8 cellular contexts compared by ENCODE assay signal in the genomic region with DNA sequence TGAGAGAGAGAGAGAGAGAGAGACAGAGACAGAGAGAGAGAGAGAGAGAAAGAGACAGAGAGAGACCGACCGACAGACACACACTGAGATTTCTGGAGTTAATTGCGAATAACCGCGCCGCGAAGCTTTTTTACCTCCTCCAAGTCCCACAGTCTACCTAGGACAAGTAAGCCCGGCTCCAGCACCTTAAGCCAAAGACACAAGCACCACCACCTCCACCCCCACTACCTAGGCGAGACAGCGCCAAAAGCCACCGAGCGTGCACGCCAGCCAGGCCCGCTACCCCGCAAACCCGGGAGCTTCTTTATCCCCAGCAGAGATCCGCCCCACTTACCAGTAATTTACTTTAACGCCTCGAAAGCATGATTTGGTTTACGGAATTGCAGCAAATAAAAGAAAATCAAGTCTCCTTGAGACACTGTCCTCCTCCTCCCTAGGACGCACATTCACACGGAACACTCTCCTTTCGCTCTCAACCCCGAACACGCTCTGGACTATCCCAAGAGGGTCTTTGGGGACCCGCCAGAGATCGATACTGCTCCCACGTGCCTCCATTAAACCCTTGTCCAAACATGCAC.
DNase-seq lines count a peak whose midpoint lies in the region; ATAC-seq, FAIRE-seq and TF ChIP-seq lines count a peak whose summit lies in the region.

No MANE protein-coding gene starts in this region.

- peaks cover 21% of the 10 kb centered on the region for H3K27me3 Mint-ChIP-seq in brain

- 3% methylated on average over 28 of the region's 28 CpGs for whole genome bisulfite sequencing in liver

- H3K27ac ChIP-seq in liver (ENCODE audit: low read depth in 1 of 2, low read length in 2 of 2): no peak overlapping the region

- peaks cover 0 to 1% (median 0%) of the 10 kb centered on the region in 5 experiments for H3K9me3 Mint-ChIP-seq in brain

- peaks cover 6 to 19% (median 12%) of the 10 kb centered on the region in 4 donors for H3K4me1 ChIP-seq in liver (ENCODE audit: control insufficient read depth in 4 of 4, insufficient read depth in 4 of 4, low read length in 3 of 4)

- no peaks in the 10 kb centered on the region for H3K36me3 ChIP-seq in liver (ENCODE audit: control insufficient read depth in 4 of 4, insufficient read depth in 3 of 4, low read depth in 1 of 4, low read length in 3 of 4)

- peak overlapping the region; percentile 13 to 56 (median 49) for H3K4me3 ChIP-seq in liver (ENCODE audit: low read depth in 1 of 3, low read length in 3 of 3)

- no peak for ATAC-seq in HG03457 (IDR thresholded peaks at IDR 0.05; ENCODE audit: unreplicated experiment)
- no peak for ATAC-seq in HG03175 (IDR thresholded peaks at IDR 0.05; ENCODE audit: unreplicated experiment)

- TF ChIP-seq RAD21 in liver (IDR thresholded peaks at IDR 0.05): no peak

- peaks cover 18% of the 10 kb centered on the region for H3K4me1 Mint-ChIP-seq in brain

- no peak overlapping the region for H3K9ac ChIP-seq in liver (ENCODE audit: low read depth in 1 of 2, low read length in 2 of 2)

- H3K4me3 Mint-ChIP-seq in brain: peak overlapping the region; percentile 89 to 99 (median 96)

- no peaks in the 10 kb centered on the region for H3K9me3 ChIP-seq in liver (ENCODE audit: control insufficient read depth in 4 of 4, low read length in 3 of 4)

- peaks cover 0 to 2% (median 0%) of the 10 kb centered on the region in 4 donors for H3K27me3 ChIP-seq in liver (ENCODE audit: control insufficient read depth in 4 of 4, insufficient read depth in 4 of 4, low read length in 3 of 4)

- FAIRE-seq in RCC 7860 (lab: Jason Lieb, UNC): no peak

- peaks cover 11% of the 10 kb centered on the region for H3K36me3 Mint-ChIP-seq in brain

- H3K27ac Mint-ChIP-seq in brain: peak overlapping the region; percentile 20 to 98 (median 92)

- DNase-seq in ELF-1 (ENCODE audit: low read depth, low spot score): peak; percentile 69
- peak; percentile 12 for DNase-seq in RCC 7860 (ENCODE audit: low spot score)
- DNase-seq in stimulated activated naive CD4-positive, alpha-beta T cell treated with Interleukin-2 at 50 U/mL for 16 hours (lab: John Stamatoyannopoulos, UW): peak; percentile 20
- no peak for DNase-seq in SHP77 (lab: John Stamatoyannopoulos, UW)

- TF ChIP-seq CTCF in brain (conservative IDR thresholded peaks at IDR 0.05): no peak
- no peak for TF ChIP-seq CTCF in liver (IDR thresholded peaks at IDR 0.05; ENCODE audit: low read depth, low read length, missing input control)

TF ChIP-seq in liver, 16 proteins besides CTCF, POLR2A, EP300 and RAD21:
- TF ChIP-seq TAF1 (conservative IDR thresholded peaks at IDR 0.05) (no peak), YY1 (IDR thresholded peaks at IDR 0.05) (no peak), EGR1 (IDR thresholded peaks at IDR 0.05; ENCODE audit: low read depth in 2 of 2) (no peak), FOXA2 (IDR thresholded peaks at IDR 0.05) (no peak), FOXA1 (IDR thresholded peaks at IDR 0.05) (no peak), GABPA (IDR thresholded peaks at IDR 0.05 in 1 of 2, conservative IDR thresholded peaks at IDR 0.05 in 1 of 2) (no peak), RXRA (IDR thresholded peaks at IDR 0.05) (no peak), SP1 (IDR thresholded peaks at IDR 0.05) (no peak), JUND (IDR thresholded peaks at IDR 0.05) (no peak), NR2F2 (IDR thresholded peaks at IDR 0.05) (no peak), HNF4A (conservative IDR thresholded peaks at IDR 0.05) (no peak), HNF4G (IDR thresholded peaks at IDR 0.05) (no peak)
- TF ChIP-seq, protein P1, sequence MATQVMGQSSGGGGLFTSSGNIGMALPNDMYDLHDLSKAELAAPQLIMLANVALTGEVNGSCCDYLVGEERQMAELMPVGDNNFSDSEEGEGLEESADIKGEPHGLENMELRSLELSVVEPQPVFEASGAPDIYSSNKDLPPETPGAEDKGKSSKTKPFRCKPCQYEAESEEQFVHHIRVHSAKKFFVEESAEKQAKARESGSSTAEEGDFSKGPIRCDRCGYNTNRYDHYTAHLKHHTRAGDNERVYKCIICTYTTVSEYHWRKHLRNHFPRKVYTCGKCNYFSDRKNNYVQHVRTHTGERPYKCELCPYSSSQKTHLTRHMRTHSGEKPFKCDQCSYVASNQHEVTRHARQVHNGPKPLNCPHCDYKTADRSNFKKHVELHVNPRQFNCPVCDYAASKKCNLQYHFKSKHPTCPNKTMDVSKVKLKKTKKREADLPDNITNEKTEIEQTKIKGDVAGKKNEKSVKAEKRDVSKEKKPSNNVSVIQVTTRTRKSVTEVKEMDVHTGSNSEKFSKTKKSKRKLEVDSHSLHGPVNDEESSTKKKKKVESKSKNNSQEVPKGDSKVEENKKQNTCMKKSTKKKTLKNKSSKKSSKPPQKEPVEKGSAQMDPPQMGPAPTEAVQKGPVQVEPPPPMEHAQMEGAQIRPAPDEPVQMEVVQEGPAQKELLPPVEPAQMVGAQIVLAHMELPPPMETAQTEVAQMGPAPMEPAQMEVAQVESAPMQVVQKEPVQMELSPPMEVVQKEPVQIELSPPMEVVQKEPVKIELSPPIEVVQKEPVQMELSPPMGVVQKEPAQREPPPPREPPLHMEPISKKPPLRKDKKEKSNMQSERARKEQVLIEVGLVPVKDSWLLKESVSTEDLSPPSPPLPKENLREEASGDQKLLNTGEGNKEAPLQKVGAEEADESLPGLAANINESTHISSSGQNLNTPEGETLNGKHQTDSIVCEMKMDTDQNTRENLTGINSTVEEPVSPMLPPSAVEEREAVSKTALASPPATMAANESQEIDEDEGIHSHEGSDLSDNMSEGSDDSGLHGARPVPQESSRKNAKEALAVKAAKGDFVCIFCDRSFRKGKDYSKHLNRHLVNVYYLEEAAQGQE (IDR thresholded peaks at IDR 0.05): no peak
- TF ChIP-seq, protein P2, sequence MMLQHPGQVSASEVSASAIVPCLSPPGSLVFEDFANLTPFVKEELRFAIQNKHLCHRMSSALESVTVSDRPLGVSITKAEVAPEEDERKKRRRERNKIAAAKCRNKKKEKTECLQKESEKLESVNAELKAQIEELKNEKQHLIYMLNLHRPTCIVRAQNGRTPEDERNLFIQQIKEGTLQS (IDR thresholded peaks at IDR 0.05): no peak
- TF ChIP-seq, protein P3, sequence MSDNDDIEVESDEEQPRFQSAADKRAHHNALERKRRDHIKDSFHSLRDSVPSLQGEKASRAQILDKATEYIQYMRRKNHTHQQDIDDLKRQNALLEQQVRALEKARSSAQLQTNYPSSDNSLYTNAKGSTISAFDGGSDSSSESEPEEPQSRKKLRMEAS (IDR thresholded peaks at IDR 0.05): no peak
- TF ChIP-seq, protein P4, sequence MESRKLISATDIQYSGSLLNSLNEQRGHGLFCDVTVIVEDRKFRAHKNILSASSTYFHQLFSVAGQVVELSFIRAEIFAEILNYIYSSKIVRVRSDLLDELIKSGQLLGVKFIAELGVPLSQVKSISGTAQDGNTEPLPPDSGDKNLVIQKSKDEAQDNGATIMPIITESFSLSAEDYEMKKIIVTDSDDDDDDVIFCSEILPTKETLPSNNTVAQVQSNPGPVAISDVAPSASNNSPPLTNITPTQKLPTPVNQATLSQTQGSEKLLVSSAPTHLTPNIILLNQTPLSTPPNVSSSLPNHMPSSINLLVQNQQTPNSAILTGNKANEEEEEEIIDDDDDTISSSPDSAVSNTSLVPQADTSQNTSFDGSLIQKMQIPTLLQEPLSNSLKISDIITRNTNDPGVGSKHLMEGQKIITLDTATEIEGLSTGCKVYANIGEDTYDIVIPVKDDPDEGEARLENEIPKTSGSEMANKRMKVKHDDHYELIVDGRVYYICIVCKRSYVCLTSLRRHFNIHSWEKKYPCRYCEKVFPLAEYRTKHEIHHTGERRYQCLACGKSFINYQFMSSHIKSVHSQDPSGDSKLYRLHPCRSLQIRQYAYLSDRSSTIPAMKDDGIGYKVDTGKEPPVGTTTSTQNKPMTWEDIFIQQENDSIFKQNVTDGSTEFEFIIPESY (IDR thresholded peaks at IDR 0.05): no peak

Comparison
In these comparisons a context has a peak if more than half of its experiments do, and no peak if none do; other contexts are left out.
1. DNase-seq: peak in ELF-1 (single experiment), RCC 7860 (single experiment) and stimulated activated naive CD4-positive, alpha-beta T cell treated with Interleukin-2 at 50 U/mL for 16 hours (single experiment); none in SHP77 (0 of 2).